ENCODE assay signal across 20 cellular contexts in the genomic region with DNA sequence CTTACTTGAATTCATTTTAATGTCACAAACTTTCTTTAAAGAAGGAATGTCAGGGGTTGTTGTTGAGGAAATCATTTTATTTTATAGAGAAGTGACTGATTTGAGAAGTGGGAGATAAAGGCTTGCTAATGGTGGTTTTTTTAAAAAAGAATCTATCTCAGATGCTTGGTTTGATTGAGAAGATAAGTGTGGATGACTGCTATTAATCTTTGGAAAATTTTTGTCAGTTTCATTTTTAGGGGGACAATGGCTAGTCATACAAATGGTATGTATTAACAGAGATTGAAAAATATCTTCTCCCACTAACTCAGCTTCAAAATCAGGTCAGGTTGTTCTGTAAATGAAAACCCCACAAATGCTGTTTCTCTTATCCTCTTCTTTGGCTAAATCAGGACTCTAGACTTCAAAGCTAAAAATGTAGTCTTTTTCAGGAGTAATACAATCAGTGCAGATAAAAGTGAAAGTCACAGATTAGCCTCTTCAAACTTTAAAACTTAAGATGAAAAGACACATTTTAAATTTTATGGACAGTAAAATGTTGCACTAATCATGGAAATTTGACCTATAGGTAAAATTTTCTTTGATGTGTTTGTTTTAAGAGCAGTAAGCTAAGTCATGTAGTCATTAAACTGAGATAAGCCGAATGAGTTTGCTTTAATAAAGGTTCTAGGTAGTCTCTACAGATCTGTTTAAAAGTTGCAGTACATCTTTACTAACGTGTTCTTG.
DNase-seq lines count a peak whose midpoint lies in the region; TF ChIP-seq lines count a peak whose summit lies in the region.
"Had no signal": no experiment of that assay in that cellular context is flagged by ENCODE, and none has a peak within 500 bp of the region (broad histone marks: within the 10 kb centered on the region; RNA-seq: fewer than 3 reads in every experiment).

No MANE protein-coding gene starts in this region.

- H4K12ac ChIP-seq in trophoblast cell (ENCODE audit: low read depth, low read length), result no peak overlapping the region

- no peaks in the 10 kb centered on the region for H3F3A ChIP-seq in smooth muscle cell (ENCODE audit: low read depth)

- dilution Hi-C loops in mammary epithelial cell (cut with HindIII; ENCODE audit: low sequenced_read_pairs), result no loop called here

- H4K91ac ChIP-seq in trophoblast cell (ENCODE audit: low read depth, low read length), result no peak overlapping the region

- H3K36me3 ChIP-seq in mammary epithelial cell (ENCODE audit: insufficient read depth, low read length) (no peaks in the 10 kb centered on the region), smooth muscle cell (ENCODE audit: low read depth) (no peaks in the 10 kb centered on the region), trophoblast cell (ENCODE audit: control insufficient read depth in 1 of 2, insufficient read depth in 2 of 2, low read length in 2 of 2) (no peaks in the 10 kb centered on the region)
- H3K36me3 ChIP-seq: MG63 had no signal

- peak overlapping the region; percentile 21 for H2AFZ ChIP-seq in mammary epithelial cell (ENCODE audit: low read depth, low read length)
- H2AFZ ChIP-seq in smooth muscle cell (ENCODE audit: low read depth), result peak overlapping the region; percentile 44
- no peak overlapping the region for H2AFZ ChIP-seq in trophoblast cell (ENCODE audit: insufficient read depth, low read length, poor library complexity)

- BruUV-seq in mammary epithelial cell (replicated peaks; lab: Mats Ljungman, UMichigan), result no TSS peak
- no TSS peak for BruUV-seq in MCF 10A (replicated peaks; lab: Mats Ljungman, UMichigan)

- POLR2A ChIA-PET in MCF 10A (lab: Yijun Ruan, JAX), result no interaction called here

- no peak overlapping the region for H3K23ac ChIP-seq in trophoblast cell (ENCODE audit: low read length)

- no peak overlapping the region for H2AK5ac ChIP-seq in trophoblast cell (ENCODE audit: low read length)

- no peaks in the 10 kb centered on the region for H3K27me3 Mint-ChIP-seq in MCF 10A (ENCODE audit: insufficient read depth, unreplicated experiment)
- no peaks in the 10 kb centered on the region for H3K27me3 Mint-ChIP-seq in activated T-cell treated with anti-CD3 and anti-CD28 coated beads, Interleukin-2, amount 50 U/mL, for 24 hours
- H3K27me3 Mint-ChIP-seq: CD8-positive, alpha-beta memory T cell had no signal

- H2BK5ac ChIP-seq in trophoblast cell (ENCODE audit: low read depth, low read length, poor library complexity), result no peak overlapping the region

- H3K9me3 ChIP-seq in mammary epithelial cell (replicated peaks; ENCODE audit: insufficient read depth, low read length) (no peaks in the 10 kb centered on the region), smooth muscle cell (replicated peaks; ENCODE audit: low read depth) (no peaks in the 10 kb centered on the region), trophoblast cell (ENCODE audit: insufficient read depth, low read depth, low read length) (no peaks in the 10 kb centered on the region)
- H3K9me3 ChIP-seq: MG63 had no signal

- in situ Hi-C loops in mammary epithelial cell (cut with MboI; ENCODE audit: low sequenced_read_pairs in 2 of 2), result no loop called here

- H3K18ac ChIP-seq in trophoblast cell (ENCODE audit: low read length), result no peak overlapping the region

- H3K4me3 Mint-ChIP-seq in MCF 10A (ENCODE audit: unreplicated experiment), result no peak overlapping the region
- H3K4me3 Mint-ChIP-seq in activated T-cell treated with anti-CD3 and anti-CD28 coated beads, Interleukin-2, amount 50 U/mL, for 24 hours, result no peak overlapping the region
- H3K4me3 Mint-ChIP-seq: CD8-positive, alpha-beta memory T cell; H9 had no signal

- H3K9me3 Mint-ChIP-seq in MCF 10A (ENCODE audit: unreplicated experiment), result peaks cover 10% of the 10 kb centered on the region
- peaks cover 32% of the 10 kb centered on the region for H3K9me3 Mint-ChIP-seq in activated T-cell treated with anti-CD3 and anti-CD28 coated beads, Interleukin-2, amount 50 U/mL, for 24 hours
- H3K9me3 Mint-ChIP-seq: H9 had no signal

- H3K9ac ChIP-seq in mammary epithelial cell (ENCODE audit: insufficient read depth, low read length) (no peak overlapping the region), smooth muscle cell (ENCODE audit: low read depth) (no peak overlapping the region), trophoblast cell (ENCODE audit: low read length) (no peak overlapping the region)

- no peak overlapping the region for H2BK120ac ChIP-seq in trophoblast cell (ENCODE audit: insufficient read depth, low read length, poor library complexity)

- intact Hi-C loops in mammary epithelial cell (cut with micrococcal nuclease) (no loop called here), MCF 10A (cut with micrococcal nuclease) (no loop called here)

- 100% methylated on average over 2 of the region's 2 CpGs for WGBS in mammary epithelial cell (ENCODE audit: low coverage, missing lambda C conversion rate)
- 45% methylated on average over 2 of the region's 2 CpGs for WGBS in smooth muscle cell (ENCODE audit: low lambda C conversion rate)
- WGBS in trophoblast cell (ENCODE audit: extremely low coverage, insufficient coverage, insufficient read length), result no CpG with 5 or more reads among the region's 2 CpGs

- CTCF ChIA-PET in mammary epithelial cell (lab: Charles Lee; ENCODE audit: low non-redundant PET) (no interaction called here), MCF 10A (lab: Yijun Ruan, JAX) (interaction anchor here (0.6 to 0.7 kb wide), 2 partner anchors 37 to 102 kb away, joined by 3 to 4 read pairs; no protein-coding TSS in a partner anchor)

- DNase-seq in mammary epithelial cell (no peak), MCF 10A (ENCODE audit: unreplicated experiment) (no peak), M059J (ENCODE audit: low read depth) (peak; percentile 35), iris pigment epithelial cell (ENCODE audit: low read depth) (peak; percentile 50), smooth muscle cell (lab: John Stamatoyannopoulos, UW; ENCODE audit: unreplicated experiment) (no peak), trophoblast cell (no peak)
- no peak for DNase-seq in activated T-cell treated with anti-CD3 and anti-CD28 coated beads, Interleukin-2, amount 50 U/mL, for 24 hours
- DNase-seq in activated CD8-positive, alpha-beta memory T cell treated with anti-CD3 and anti-CD28 coated beads for 24 hours, result no peak
- DNase-seq: 8988T; CD8-positive, alpha-beta memory T cell; H9; Karpas-422; MG63; NCI-H1417; NCI-H187; NCI-H2107; NCI-H446 treated with DMSO at 0.1 percent for 48 hours; NCI-H526 treated with DMSO at 0.1 percent for 48 hours; SHP77 treated with DMSO at 0.1 percent for 48 hours had no signal

- H3K27me3 ChIP-seq in mammary epithelial cell (ENCODE audit: insufficient read depth, low read length) (no peaks in the 10 kb centered on the region), smooth muscle cell (ENCODE audit: low read depth) (no peaks in the 10 kb centered on the region), trophoblast cell (ENCODE audit: insufficient read depth, low read length) (no peaks in the 10 kb centered on the region)
- H3K27me3 ChIP-seq: MG63 had no signal

- H4K8ac ChIP-seq in trophoblast cell (ENCODE audit: low read depth, low read length), result no peak overlapping the region

- TF ChIP-seq CTCF in mammary epithelial cell (conservative IDR thresholded peaks at IDR 0.05 in 1 of 2, IDR thresholded peaks at IDR 0.05 in 1 of 2; ENCODE audit: extremely low read depth in 1 of 2, insufficient read depth in 1 of 2, low read depth in 1 of 2, low read length in 2 of 2) (no peak), MCF 10A (IDR thresholded peaks at IDR 0.05; ENCODE audit: unreplicated experiment) (no peak), smooth muscle cell (IDR thresholded peaks at IDR 0.05; ENCODE audit: borderline replicate concordance, insufficient read depth, poor library complexity, severe bottlenecking) (no peak)

- H4K20me1 ChIP-seq in mammary epithelial cell (ENCODE audit: insufficient read depth, low read length) (no peaks in the 10 kb centered on the region), smooth muscle cell (ENCODE audit: low read depth) (no peaks in the 10 kb centered on the region)

- no peak overlapping the region for H3K4me2 ChIP-seq in mammary epithelial cell (ENCODE audit: insufficient read depth, low read depth, low read length)
- H3K4me2 ChIP-seq in smooth muscle cell, result peak overlapping the region; percentile 13
- no peak overlapping the region for H3K4me2 ChIP-seq in trophoblast cell (ENCODE audit: low read length)

- no peak overlapping the region for H3K14ac ChIP-seq in trophoblast cell (ENCODE audit: low read length)

- H3K4me1 Mint-ChIP-seq in MCF 10A (ENCODE audit: insufficient read depth, unreplicated experiment), result peaks cover 17% of the 10 kb centered on the region
- H3K4me1 Mint-ChIP-seq in activated T-cell treated with anti-CD3 and anti-CD28 coated beads, Interleukin-2, amount 50 U/mL, for 24 hours (ENCODE audit: low read depth), result no peaks in the 10 kb centered on the region
- H3K4me1 Mint-ChIP-seq: CD8-positive, alpha-beta memory T cell had no signal

- no peak overlapping the region for H3K4me3 ChIP-seq in mammary epithelial cell (replicated peaks in 1 of 3; ENCODE audit: insufficient read depth in 1 of 3, low read depth in 2 of 3, low read length in 3 of 3)
- H3K4me3 ChIP-seq in smooth muscle cell, result no peak overlapping the region
- no peak overlapping the region for H3K4me3 ChIP-seq in trophoblast cell (ENCODE audit: low read depth, low read length)
- H3K4me3 ChIP-seq: MG63 had no signal

- H3K27ac Mint-ChIP-seq in MCF 10A (ENCODE audit: low read depth, unreplicated experiment), result no peak overlapping the region
- no peak overlapping the region for H3K27ac Mint-ChIP-seq in activated T-cell treated with anti-CD3 and anti-CD28 coated beads, Interleukin-2, amount 50 U/mL, for 24 hours
- H3K27ac Mint-ChIP-seq: CD8-positive, alpha-beta memory T cell; H9 had no signal

- no peaks in the 10 kb centered on the region for H3K36me3 Mint-ChIP-seq in MCF 10A (ENCODE audit: insufficient read depth, unreplicated experiment)
- no peaks in the 10 kb centered on the region for H3K36me3 Mint-ChIP-seq in activated T-cell treated with anti-CD3 and anti-CD28 coated beads, Interleukin-2, amount 50 U/mL, for 24 hours (ENCODE audit: low read depth)
- H3K36me3 Mint-ChIP-seq: CD8-positive, alpha-beta memory T cell had no signal

- H3K79me1 ChIP-seq in trophoblast cell (ENCODE audit: low read length), result no peaks in the 10 kb centered on the region

- peaks cover 23% of the 10 kb centered on the region for H3K4me1 ChIP-seq in mammary epithelial cell (ENCODE audit: insufficient read depth, low read length)
- no peaks in the 10 kb centered on the region for H3K4me1 ChIP-seq in smooth muscle cell (ENCODE audit: low read depth)
- no peaks in the 10 kb centered on the region for H3K4me1 ChIP-seq in trophoblast cell (ENCODE audit: control insufficient read depth in 1 of 2, insufficient read depth in 2 of 2, low read length in 2 of 2)

- no peak overlapping the region for H2BK12ac ChIP-seq in trophoblast cell (ENCODE audit: low read length)

- H3K27ac ChIP-seq in mammary epithelial cell (ENCODE audit: insufficient read depth, low read depth, low read length) (no peak overlapping the region), smooth muscle cell (ENCODE audit: low read depth) (no peak overlapping the region), trophoblast cell (ENCODE audit: low read depth, low read length) (no peak overlapping the region)
- H3K27ac ChIP-seq: C4-2B had no signal

- no peak overlapping the region for H3K4ac ChIP-seq in trophoblast cell (ENCODE audit: low read depth, low read length)

- H3K79me2 ChIP-seq in mammary epithelial cell (ENCODE audit: insufficient read depth, low read length), result no peaks in the 10 kb centered on the region
- H3K79me2 ChIP-seq in smooth muscle cell (ENCODE audit: low read depth), result no peaks in the 10 kb centered on the region
- no peaks in the 10 kb centered on the region for H3K79me2 ChIP-seq in trophoblast cell (ENCODE audit: control insufficient read depth, insufficient read depth, low read length, poor library complexity)

Comparison
In these comparisons a context has a peak if more than half of its experiments do, and no peak if none do; other contexts are left out.
1. DNase-seq: peak in M059J (single experiment) and iris pigment epithelial cell (single experiment); none in mammary epithelial cell (single experiment), MCF 10A (single experiment), smooth muscle cell (single experiment), activated T-cell treated with anti-CD3 and anti-CD28 coated beads, Interleukin-2, amount 50 U/mL, for 24 hours (single experiment), trophoblast cell (0 of 2) and activated CD8-positive, alpha-beta memory T cell treated with anti-CD3 and anti-CD28 coated beads for 24 hours (single experiment).